2 cellular contexts compared by ENCODE assay signal in the genomic region with DNA sequence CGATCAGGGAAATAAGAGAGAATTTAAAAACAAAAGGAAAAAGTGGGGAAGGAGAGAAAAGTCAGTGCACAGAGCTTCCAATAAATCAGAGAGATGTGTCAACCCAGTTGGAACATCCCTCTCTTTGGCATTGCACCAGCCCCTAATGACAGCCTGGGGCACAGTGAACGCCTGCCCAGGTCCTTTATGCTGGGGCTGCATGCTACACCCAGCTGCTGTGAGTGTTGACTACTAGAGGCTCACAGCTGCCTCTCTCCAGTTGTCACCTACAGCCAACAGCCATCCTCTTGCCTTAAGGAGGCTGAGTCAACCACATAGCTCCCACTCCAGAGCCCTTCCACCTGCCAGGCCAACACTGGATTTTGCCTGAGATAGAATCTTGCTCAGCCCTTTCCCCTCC.
A peak's percentile ranks its signal among the peaks of the same experiment; 100 is the strongest.
TF ChIP-seq lines count a peak whose summit lies in the region.

No MANE protein-coding gene starts in this region.

TF ChIP-seq in SK-N-SH, 30 proteins besides CTCF, POLR2A, EP300 and RAD21:
- TF ChIP-seq MXI1 (IDR thresholded peaks at IDR 0.05; ENCODE audit: low read depth, low read length) (peak; percentile 33; the same call in 1 of the 2 replicates), SMC3 (IDR thresholded peaks at IDR 0.05; ENCODE audit: low read depth, low read length) (no peak)

TF ChIP-seq in SK-N-SH treated with all-trans-retinoic acid at 6 μM for 48 hours, 23 proteins besides CTCF, POLR2A, EP300 and RAD21 (continued from another document):
- TF ChIP-seq, protein P1, sequence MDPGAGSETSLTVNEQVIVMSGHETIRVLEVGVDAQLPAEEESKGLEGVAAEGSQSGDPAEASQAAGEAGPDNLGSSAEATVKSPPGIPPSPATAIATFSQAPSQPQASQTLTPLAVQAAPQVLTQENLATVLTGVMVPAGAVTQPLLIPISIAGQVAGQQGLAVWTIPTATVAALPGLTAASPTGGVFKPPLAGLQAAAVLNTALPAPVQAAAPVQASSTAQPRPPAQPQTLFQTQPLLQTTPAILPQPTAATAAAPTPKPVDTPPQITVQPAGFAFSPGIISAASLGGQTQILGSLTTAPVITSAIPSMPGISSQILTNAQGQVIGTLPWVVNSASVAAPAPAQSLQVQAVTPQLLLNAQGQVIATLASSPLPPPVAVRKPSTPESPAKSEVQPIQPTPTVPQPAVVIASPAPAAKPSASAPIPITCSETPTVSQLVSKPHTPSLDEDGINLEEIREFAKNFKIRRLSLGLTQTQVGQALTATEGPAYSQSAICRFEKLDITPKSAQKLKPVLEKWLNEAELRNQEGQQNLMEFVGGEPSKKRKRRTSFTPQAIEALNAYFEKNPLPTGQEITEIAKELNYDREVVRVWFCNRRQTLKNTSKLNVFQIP (CRISPR knock-in tag; IDR thresholded peaks at IDR 0.05; ENCODE audit: borderline replicate concordance, low read depth): no peak
- TF ChIP-seq ARNTL (CRISPR knock-in tag; IDR thresholded peaks at IDR 0.05; ENCODE audit: borderline replicate concordance, low read depth) (no peak), ZNF70 (CRISPR knock-in tag; IDR thresholded peaks at IDR 0.05) (no peak), TOX (CRISPR knock-in tag; IDR thresholded peaks at IDR 0.05; ENCODE audit: borderline replicate concordance) (no peak), RARB (CRISPR knock-in tag; IDR thresholded peaks at IDR 0.05) (no peak), ISL1 (CRISPR knock-in tag; IDR thresholded peaks at IDR 0.05) (no peak), PPARA (CRISPR knock-in tag; IDR thresholded peaks at IDR 0.05; ENCODE audit: borderline replicate concordance) (no peak)
- TF ChIP-seq, protein P2, sequence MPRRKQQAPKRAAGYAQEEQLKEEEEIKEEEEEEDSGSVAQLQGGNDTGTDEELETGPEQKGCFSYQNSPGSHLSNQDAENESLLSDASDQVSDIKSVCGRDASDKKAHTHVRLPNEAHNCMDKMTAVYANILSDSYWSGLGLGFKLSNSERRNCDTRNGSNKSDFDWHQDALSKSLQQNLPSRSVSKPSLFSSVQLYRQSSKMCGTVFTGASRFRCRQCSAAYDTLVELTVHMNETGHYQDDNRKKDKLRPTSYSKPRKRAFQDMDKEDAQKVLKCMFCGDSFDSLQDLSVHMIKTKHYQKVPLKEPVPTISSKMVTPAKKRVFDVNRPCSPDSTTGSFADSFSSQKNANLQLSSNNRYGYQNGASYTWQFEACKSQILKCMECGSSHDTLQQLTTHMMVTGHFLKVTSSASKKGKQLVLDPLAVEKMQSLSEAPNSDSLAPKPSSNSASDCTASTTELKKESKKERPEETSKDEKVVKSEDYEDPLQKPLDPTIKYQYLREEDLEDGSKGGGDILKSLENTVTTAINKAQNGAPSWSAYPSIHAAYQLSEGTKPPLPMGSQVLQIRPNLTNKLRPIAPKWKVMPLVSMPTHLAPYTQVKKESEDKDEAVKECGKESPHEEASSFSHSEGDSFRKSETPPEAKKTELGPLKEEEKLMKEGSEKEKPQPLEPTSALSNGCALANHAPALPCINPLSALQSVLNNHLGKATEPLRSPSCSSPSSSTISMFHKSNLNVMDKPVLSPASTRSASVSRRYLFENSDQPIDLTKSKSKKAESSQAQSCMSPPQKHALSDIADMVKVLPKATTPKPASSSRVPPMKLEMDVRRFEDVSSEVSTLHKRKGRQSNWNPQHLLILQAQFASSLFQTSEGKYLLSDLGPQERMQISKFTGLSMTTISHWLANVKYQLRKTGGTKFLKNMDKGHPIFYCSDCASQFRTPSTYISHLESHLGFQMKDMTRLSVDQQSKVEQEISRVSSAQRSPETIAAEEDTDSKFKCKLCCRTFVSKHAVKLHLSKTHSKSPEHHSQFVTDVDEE (CRISPR knock-in tag; IDR thresholded peaks at IDR 0.05): no peak
- TF ChIP-seq, protein P3, sequence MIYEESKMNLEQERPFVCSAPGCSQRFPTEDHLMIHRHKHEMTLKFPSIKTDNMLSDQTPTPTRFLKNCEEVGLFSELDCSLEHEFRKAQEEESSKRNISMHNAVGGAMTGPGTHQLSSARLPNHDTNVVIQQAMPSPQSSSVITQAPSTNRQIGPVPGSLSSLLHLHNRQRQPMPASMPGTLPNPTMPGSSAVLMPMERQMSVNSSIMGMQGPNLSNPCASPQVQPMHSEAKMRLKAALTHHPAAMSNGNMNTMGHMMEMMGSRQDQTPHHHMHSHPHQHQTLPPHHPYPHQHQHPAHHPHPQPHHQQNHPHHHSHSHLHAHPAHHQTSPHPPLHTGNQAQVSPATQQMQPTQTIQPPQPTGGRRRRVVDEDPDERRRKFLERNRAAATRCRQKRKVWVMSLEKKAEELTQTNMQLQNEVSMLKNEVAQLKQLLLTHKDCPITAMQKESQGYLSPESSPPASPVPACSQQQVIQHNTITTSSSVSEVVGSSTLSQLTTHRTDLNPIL (CRISPR knock-in tag; IDR thresholded peaks at IDR 0.05; ENCODE audit: low read depth): no peak
